3 cellular contexts compared by ENCODE assay signal in the genomic region with DNA sequence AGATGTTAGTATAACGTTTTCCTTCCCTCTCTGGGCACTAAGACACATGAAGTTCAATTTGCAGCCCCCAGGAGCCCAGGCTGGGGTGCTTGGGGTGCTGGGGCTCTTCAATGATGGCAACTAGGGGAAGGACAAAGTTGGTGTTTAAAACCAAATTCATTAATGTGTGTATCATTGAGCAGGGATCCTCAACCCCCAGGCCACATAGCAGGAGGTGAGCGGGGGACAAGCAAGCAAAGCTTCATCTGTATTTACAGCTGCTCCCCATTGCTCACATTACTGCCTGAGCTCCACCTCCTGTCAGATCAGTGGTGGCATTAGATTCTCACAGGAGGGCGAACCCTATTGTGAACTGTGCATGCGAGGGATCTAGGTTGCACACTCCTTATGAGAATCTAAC. TPM values are rescaled to one million over a fixed set of nuclear protein-coding genes. Genes with fewer than 3 reads are reported as not detected.
"Had no signal": no experiment of that assay in that cellular context is flagged by ENCODE, and none has a peak within 500 bp of the region (broad histone marks: within the 10 kb centered on the region; RNA-seq: fewer than 3 reads in every experiment).

No MANE protein-coding gene starts in this region.

RNA-seq across cellular contexts. Expression of a gene that starts 56.4 kb away (rescaled TPM):
- total RNA-seq: GM23248, H4, HepG2 had no signal
